ENCODE assay signal across 8 cellular contexts in genomic region chr11:65861165-65861505, GRCh38. TPM values are rescaled to one million over a fixed set of nuclear protein-coding genes. Genes with fewer than 3 reads are reported as not detected.
DNase-seq lines count a peak whose midpoint lies in the region; ATAC-seq and TF ChIP-seq lines count a peak whose summit lies in the region.

No MANE protein-coding gene starts in this region.

- TF ChIP-seq CTCF in Panc1 (IDR thresholded peaks at IDR 0.05) = no peak
- no peak for TF ChIP-seq CTCF in epithelial cell of esophagus (IDR thresholded peaks at IDR 0.05; ENCODE audit: insufficient read depth, low read depth, low read length, missing control alignments)
- no peak for TF ChIP-seq CTCF in neural crest cell (conservative IDR thresholded peaks at IDR 0.05)

- POLR2A ChIA-PET in CD8-positive, alpha-beta memory T cell (lab: Charles Lee) = interaction anchor here (0.6 to 5.4 kb wide), 9 partner anchors 9 to 817 kb away, joined by 3 to 140 read pairs (median 4); partner anchors contain the start of genes CCDC85B, FIBP and RBM4B
- POLR2A ChIA-PET in Panc1 (lab: Charles Lee) = interaction anchor here (0.6 to 1.9 kb wide), 4 partner anchors 9 to 45 kb away, joined by 3 to 7 read pairs (median 4); no protein-coding TSS in a partner anchor

- peaks cover 41% of the 10 kb centered on the region for H3K36me3 ChIP-seq in CD8-positive, alpha-beta memory T cell (ENCODE audit: insufficient read depth, low read length)
- H3K36me3 ChIP-seq in Panc1 (ENCODE audit: control insufficient read depth, insufficient read depth, low read length) = peaks cover 8% of the 10 kb centered on the region

- H3K4me3 ChIP-seq in CD8-positive, alpha-beta memory T cell (ENCODE audit: low read length) = peak overlapping the region; percentile 94
- H3K4me3 ChIP-seq in Panc1 (ENCODE audit: low read depth in 2 of 2, low read length in 2 of 2) = peak overlapping the region; percentile 85 to 99
- peak overlapping the region; percentile 92 for H3K4me3 ChIP-seq in epithelial cell of esophagus (ENCODE audit: low read length)

- ATAC-seq in Panc1 = no peak

- H3K9me3 ChIP-seq in CD8-positive, alpha-beta memory T cell (ENCODE audit: low read length) = no peaks in the 10 kb centered on the region
- H3K9me3 ChIP-seq in Panc1 (ENCODE audit: control insufficient read depth, insufficient read depth, low read depth, low read length) = no peaks in the 10 kb centered on the region

- BruUV-seq in Panc1 (replicated peaks; lab: Mats Ljungman, UMichigan) = no TSS peak

- in situ Hi-C loops in Panc1 (cut with HindIII; ENCODE audit: low pct_unique_long_range_greater_than_20kb, low sequenced_read_pairs) = no loop called here

- peak overlapping the region; percentile 57 to 98 (median 86) for H3K27ac Mint-ChIP-seq in CD8-positive, alpha-beta memory T cell
- H3K27ac Mint-ChIP-seq in neural crest cell (ENCODE audit: unreplicated experiment) = peak overlapping the region; percentile 27

- peaks cover 7 to 66% (median 12%) of the 10 kb centered on the region in 3 donors for H3K36me3 Mint-ChIP-seq in CD8-positive, alpha-beta memory T cell
- peaks cover 12% of the 10 kb centered on the region for H3K36me3 Mint-ChIP-seq in neural crest cell (ENCODE audit: low read depth)

- peak overlapping the region; percentile 93 for H3K27ac ChIP-seq in CD8-positive, alpha-beta memory T cell (ENCODE audit: low read depth, low read length)
- peak overlapping the region; percentile 98 for H3K27ac ChIP-seq in Panc1 (ENCODE audit: low read length)

- H3K4me1 ChIP-seq in CD8-positive, alpha-beta memory T cell (ENCODE audit: insufficient read depth, low read length) = peaks cover 33% of the 10 kb centered on the region
- H3K4me1 ChIP-seq in Panc1 (ENCODE audit: control insufficient read depth, insufficient read depth, low read length) = peaks cover 27% of the 10 kb centered on the region

- no peaks in the 10 kb centered on the region for H3K27me3 ChIP-seq in CD8-positive, alpha-beta memory T cell (ENCODE audit: insufficient read depth, low read length, poor library complexity, severe bottlenecking)
- no peaks in the 10 kb centered on the region for H3K27me3 ChIP-seq in Panc1 (ENCODE audit: control insufficient read depth, insufficient read depth, low read length)

- no peak for DNase-seq in CD8-positive, alpha-beta memory T cell
- DNase-seq in Panc1 (ENCODE audit: low read depth, low spot score) (no peak), epithelial cell of esophagus (ENCODE audit: low read depth) (peak; percentile 28), neural crest cell (ENCODE audit: low read depth, low spot score) (no peak), amniotic stem cell (lab: John Stamatoyannopoulos, UW) (no peak), NCI-H82 (lab: John Stamatoyannopoulos, UW) (no peak), foreskin melanocyte (no peak), iPS-NIHi11 (ENCODE audit: low spot score) (no peak)

- peak overlapping the region; percentile 86 to 96 (median 93) for H3K4me3 Mint-ChIP-seq in CD8-positive, alpha-beta memory T cell
- H3K4me3 Mint-ChIP-seq in neural crest cell = peak overlapping the region; percentile 95

- peaks cover 31 to 44% (median 40%) of the 10 kb centered on the region in 3 donors for H3K4me1 Mint-ChIP-seq in CD8-positive, alpha-beta memory T cell
- peaks cover 39% of the 10 kb centered on the region for H3K4me1 Mint-ChIP-seq in neural crest cell

- H3K9me3 Mint-ChIP-seq in CD8-positive, alpha-beta memory T cell = no peaks in the 10 kb centered on the region
- no peaks in the 10 kb centered on the region for H3K9me3 Mint-ChIP-seq in neural crest cell

- intact Hi-C loops in Panc1 (cut with micrococcal nuclease; ENCODE audit: unreplicated experiment) = no loop called here

- H3K27me3 Mint-ChIP-seq in CD8-positive, alpha-beta memory T cell = no peaks in the 10 kb centered on the region
- H3K27me3 Mint-ChIP-seq in neural crest cell (ENCODE audit: low read depth) = peaks cover 8% of the 10 kb centered on the region

- CTCF ChIA-PET in CD8-positive, alpha-beta memory T cell (lab: Charles Lee) = interaction anchor here (0.8 to 24.5 kb wide), 9 partner anchors 10 to 155 kb away, joined by 3 to 560 read pairs (median 8); partner anchors contain the start of genes BANF1, CCDC85B, CTSW and EFEMP2
- CTCF ChIA-PET in Panc1 (lab: Charles Lee) = interaction anchor here (3.3 kb wide), 1 partner anchor 24 kb away, joined by 14 read pairs; no protein-coding TSS in a partner anchor

RNA-seq across cellular contexts. Expression of gene MUS81, which starts 0.9 kb away (rescaled TPM):
- 10 to 100 TPM; 84.7 to 85.8 TPM for total RNA-seq in CD8-positive, alpha-beta memory T cell
- polyA plus RNA-seq in CD8-positive, alpha-beta memory T cell = 35.2 TPM
- total RNA-seq in Panc1 (2021; ENCODE audit: unreplicated experiment) (140 TPM), neural crest cell (63.8 and 73.5 TPM in 2 replicates)
- polyA plus RNA-seq in Panc1 (2012; ENCODE audit: insufficient read length) = 132 TPM

RNA-seq across cellular contexts. Expression of gene CFL1, which starts 3.2 kb away (rescaled TPM):
- 1,000 to 10,000 TPM; 1,172 to 1,226 TPM for total RNA-seq in CD8-positive, alpha-beta memory T cell
- polyA plus RNA-seq in CD8-positive, alpha-beta memory T cell = 3,347 TPM
- 1,911 TPM for total RNA-seq in Panc1 (2021; ENCODE audit: unreplicated experiment)
- polyA plus RNA-seq in Panc1 (2012; ENCODE audit: insufficient read length) = 2,777 TPM
- 1,357 and 1,437 TPM in 2 replicates for total RNA-seq in neural crest cell

RNA-seq across cellular contexts. Expression of gene EFEMP2, which starts 11.5 kb away (rescaled TPM):
- 1 to 10 TPM; 3.9 to 4.0 TPM for total RNA-seq in CD8-positive, alpha-beta memory T cell
- 0.23 TPM for polyA plus RNA-seq in CD8-positive, alpha-beta memory T cell
- total RNA-seq in Panc1 (2021; ENCODE audit: unreplicated experiment) (23.7 TPM), neural crest cell (36.0 and 38.0 TPM in 2 replicates)
- polyA plus RNA-seq in Panc1 (2012; ENCODE audit: insufficient read length) = 44.8 TPM

RNA-seq across cellular contexts. Expression of gene CTSW, which starts 18.5 kb away (rescaled TPM):
- total RNA-seq in CD8-positive, alpha-beta memory T cell = 10 to 100 TPM; 40.9 to 44.3 TPM
- 1,046 TPM for polyA plus RNA-seq in CD8-positive, alpha-beta memory T cell
- total RNA-seq in Panc1 (2021; ENCODE audit: unreplicated experiment) (not detected), neural crest cell (not detected in 2 replicates)
- polyA plus RNA-seq in Panc1 (2012; ENCODE audit: insufficient read length) = not detected

RNA-seq across cellular contexts. Expression of gene FIBP, which starts 27.1 kb away (rescaled TPM):
- 100 to 1,000 TPM; 121 to 123 TPM for total RNA-seq in CD8-positive, alpha-beta memory T cell
- 78.6 TPM for polyA plus RNA-seq in CD8-positive, alpha-beta memory T cell
- total RNA-seq in Panc1 (2021; ENCODE audit: unreplicated experiment) (105 TPM), neural crest cell (88.1 and 90.0 TPM in 2 replicates)
- 154 TPM for polyA plus RNA-seq in Panc1 (2012; ENCODE audit: insufficient read length)
